Comparison of ENCODE assay signal across 1 cellular context in genomic region chr20:25525857-25526256, GRCh38.
A peak's percentile ranks its signal among the peaks of the same experiment; 100 is the strongest.
TF ChIP-seq lines count a peak whose summit lies in the region.

No MANE protein-coding gene starts in this region.

TF ChIP-seq in HepG2, 621 proteins besides CTCF, POLR2A, EP300 and RAD21 (continued from another document and continues in another):
- TF ChIP-seq SP1 (IDR thresholded peaks at IDR 0.05) (no peak), SP1 (CRISPR knock-in tag; IDR thresholded peaks at IDR 0.05) (0 out of 2 replicates have a peak, but pooled peaks have one; percentile 22), POGK (CRISPR knock-in tag; conservative IDR thresholded peaks at IDR 0.05) (no peak), ZNF335 (CRISPR knock-in tag; IDR thresholded peaks at IDR 0.05) (no peak), NR2F1 (CRISPR knock-in tag; IDR thresholded peaks at IDR 0.05) (no peak), ZSCAN25 (CRISPR knock-in tag; IDR thresholded peaks at IDR 0.05) (no peak), ZNF180 (CRISPR knock-in tag; IDR thresholded peaks at IDR 0.05; ENCODE audit: borderline replicate concordance, low read depth) (no peak), STAT5B (CRISPR knock-in tag; IDR thresholded peaks at IDR 0.05) (no peak), HDAC1 (CRISPR knock-in tag; IDR thresholded peaks at IDR 0.05) (no peak; the same call in 1 of the 2 replicates), ZBTB1 (CRISPR knock-in tag; IDR thresholded peaks at IDR 0.05; ENCODE audit: borderline replicate concordance) (no peak), ZNF296 (CRISPR knock-in tag; conservative IDR thresholded peaks at IDR 0.05) (no peak), ZSCAN20 (CRISPR knock-in tag; IDR thresholded peaks at IDR 0.05; ENCODE audit: borderline replicate concordance) (peak; percentile 44; the same call in 1 of the 2 replicates), ZNF567 (CRISPR knock-in tag; IDR thresholded peaks at IDR 0.05; ENCODE audit: borderline replicate concordance) (no peak), ZNF850 (CRISPR knock-in tag; conservative IDR thresholded peaks at IDR 0.05) (no peak), ZNF20 (CRISPR knock-in tag; IDR thresholded peaks at IDR 0.05) (no peak), SMYD3 (CRISPR knock-in tag; IDR thresholded peaks at IDR 0.05) (no peak), KAT8 (CRISPR knock-in tag; IDR thresholded peaks at IDR 0.05) (peak; percentile 61; the same call in 1 of the 2 replicates), ZNF737 (CRISPR knock-in tag; IDR thresholded peaks at IDR 0.05; ENCODE audit: borderline replicate concordance) (no peak), IKZF1 (IDR thresholded peaks at IDR 0.05) (no peak), PITX1 (CRISPR knock-in tag; IDR thresholded peaks at IDR 0.05) (no peak), HNRNPLL (IDR thresholded peaks at IDR 0.05; ENCODE audit: low read depth, low read length, poor library complexity, severe bottlenecking) (no peak), CCDC6 (CRISPR knock-in tag; IDR thresholded peaks at IDR 0.05) (no peak), SUZ12 (IDR thresholded peaks at IDR 0.05; ENCODE audit: low read depth, low read length) (no peak), ZBTB38 (CRISPR knock-in tag; IDR thresholded peaks at IDR 0.05) (no peak), ZNF503 (CRISPR knock-in tag; IDR thresholded peaks at IDR 0.05) (no peak; the same call in 1 of the 2 replicates), ZNF775 (CRISPR knock-in tag; IDR thresholded peaks at IDR 0.05; ENCODE audit: borderline replicate concordance) (no peak), ZNF674 (CRISPR knock-in tag; IDR thresholded peaks at IDR 0.05; ENCODE audit: low read depth) (no peak), ZNF639 (CRISPR knock-in tag; conservative IDR thresholded peaks at IDR 0.05) (no peak), SP2 (CRISPR knock-in tag; IDR thresholded peaks at IDR 0.05) (no peak), HIVEP1 (CRISPR knock-in tag; IDR thresholded peaks at IDR 0.05) (no peak), YY1 (IDR thresholded peaks at IDR 0.05; ENCODE audit: insufficient read depth, insufficient replicate concordance, low read depth, low read length) (no peak), ZBTB20 (CRISPR knock-in tag; IDR thresholded peaks at IDR 0.05; ENCODE audit: borderline replicate concordance, low read depth) (no peak), ZNF577 (CRISPR knock-in tag; IDR thresholded peaks at IDR 0.05; ENCODE audit: borderline replicate concordance, low read depth) (no peak), MLLT10 (CRISPR knock-in tag; IDR thresholded peaks at IDR 0.05) (no peak), ZNF282 (IDR thresholded peaks at IDR 0.05; ENCODE audit: partially characterized antibody) (no peak), LRRFIP1 (CRISPR knock-in tag; conservative IDR thresholded peaks at IDR 0.05) (no peak), KMT2A (CRISPR knock-in tag; IDR thresholded peaks at IDR 0.05) (no peak), PTBP1 (IDR thresholded peaks at IDR 0.05; ENCODE audit: low read depth, low read length, poor library complexity, severe bottlenecking) (no peak), ZNF598 (CRISPR knock-in tag; IDR thresholded peaks at IDR 0.05; ENCODE audit: borderline replicate concordance) (no peak), ZBTB10 (CRISPR knock-in tag; IDR thresholded peaks at IDR 0.05; ENCODE audit: borderline replicate concordance) (no peak), ZNF331 (CRISPR knock-in tag; IDR thresholded peaks at IDR 0.05) (no peak; the same call in 1 of the 2 replicates), ZNF7 (CRISPR knock-in tag; IDR thresholded peaks at IDR 0.05) (no peak), ZNF513 (CRISPR knock-in tag; conservative IDR thresholded peaks at IDR 0.05) (no peak), ZNF281 (CRISPR knock-in tag; IDR thresholded peaks at IDR 0.05; ENCODE audit: borderline replicate concordance) (no peak)
- TF ChIP-seq, protein P1, sequence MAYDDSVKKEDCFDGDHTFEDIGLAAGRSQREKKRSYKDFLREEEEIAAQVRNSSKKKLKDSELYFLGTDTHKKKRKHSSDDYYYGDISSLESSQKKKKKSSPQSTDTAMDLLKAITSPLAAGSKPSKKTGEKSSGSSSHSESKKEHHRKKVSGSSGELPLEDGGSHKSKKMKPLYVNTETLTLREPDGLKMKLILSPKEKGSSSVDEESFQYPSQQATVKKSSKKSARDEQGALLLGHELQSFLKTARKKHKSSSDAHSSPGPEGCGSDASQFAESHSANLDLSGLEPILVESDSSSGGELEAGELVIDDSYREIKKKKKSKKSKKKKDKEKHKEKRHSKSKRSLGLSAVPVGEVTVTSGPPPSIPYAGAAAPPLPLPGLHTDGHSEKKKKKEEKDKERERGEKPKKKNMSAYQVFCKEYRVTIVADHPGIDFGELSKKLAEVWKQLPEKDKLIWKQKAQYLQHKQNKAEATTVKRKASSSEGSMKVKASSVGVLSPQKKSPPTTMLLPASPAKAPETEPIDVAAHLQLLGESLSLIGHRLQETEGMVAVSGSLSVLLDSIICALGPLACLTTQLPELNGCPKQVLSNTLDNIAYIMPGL (CRISPR knock-in tag; IDR thresholded peaks at IDR 0.05; ENCODE audit: borderline replicate concordance in 1 of 2, low read depth in 1 of 2) = no peak
- TF ChIP-seq, protein P2, sequence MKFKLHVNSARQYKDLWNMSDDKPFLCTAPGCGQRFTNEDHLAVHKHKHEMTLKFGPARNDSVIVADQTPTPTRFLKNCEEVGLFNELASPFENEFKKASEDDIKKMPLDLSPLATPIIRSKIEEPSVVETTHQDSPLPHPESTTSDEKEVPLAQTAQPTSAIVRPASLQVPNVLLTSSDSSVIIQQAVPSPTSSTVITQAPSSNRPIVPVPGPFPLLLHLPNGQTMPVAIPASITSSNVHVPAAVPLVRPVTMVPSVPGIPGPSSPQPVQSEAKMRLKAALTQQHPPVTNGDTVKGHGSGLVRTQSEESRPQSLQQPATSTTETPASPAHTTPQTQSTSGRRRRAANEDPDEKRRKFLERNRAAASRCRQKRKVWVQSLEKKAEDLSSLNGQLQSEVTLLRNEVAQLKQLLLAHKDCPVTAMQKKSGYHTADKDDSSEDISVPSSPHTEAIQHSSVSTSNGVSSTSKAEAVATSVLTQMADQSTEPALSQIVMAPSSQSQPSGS (CRISPR knock-in tag; IDR thresholded peaks at IDR 0.05) = peak; percentile 32; the same call in 1 of the 2 replicates
- TF ChIP-seq, protein P3, sequence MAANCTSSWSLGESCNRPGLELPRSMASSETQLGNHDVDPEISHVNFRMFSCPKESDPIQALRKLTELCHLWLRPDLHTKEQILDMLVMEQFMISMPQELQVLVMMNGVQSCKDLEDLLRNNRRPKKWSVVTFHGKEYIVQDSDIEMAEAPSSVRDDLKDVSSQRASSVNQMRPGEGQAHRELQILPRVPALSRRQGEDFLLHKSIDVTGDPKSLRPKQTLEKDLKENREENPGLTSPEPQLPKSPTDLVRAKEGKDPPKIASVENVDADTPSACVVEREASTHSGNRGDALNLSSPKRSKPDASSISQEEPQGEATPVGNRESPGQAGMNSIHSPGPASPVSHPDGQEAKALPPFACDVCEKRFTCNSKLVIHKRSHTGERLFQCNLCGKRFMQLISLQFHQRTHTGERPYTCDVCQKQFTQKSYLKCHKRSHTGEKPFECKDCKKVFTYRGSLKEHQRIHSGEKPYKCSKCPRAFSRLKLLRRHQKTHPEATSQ (CRISPR knock-in tag; IDR thresholded peaks at IDR 0.05; ENCODE audit: borderline replicate concordance) = no peak
